ENCODE assay signal across 2 cellular contexts in the genomic region with DNA sequence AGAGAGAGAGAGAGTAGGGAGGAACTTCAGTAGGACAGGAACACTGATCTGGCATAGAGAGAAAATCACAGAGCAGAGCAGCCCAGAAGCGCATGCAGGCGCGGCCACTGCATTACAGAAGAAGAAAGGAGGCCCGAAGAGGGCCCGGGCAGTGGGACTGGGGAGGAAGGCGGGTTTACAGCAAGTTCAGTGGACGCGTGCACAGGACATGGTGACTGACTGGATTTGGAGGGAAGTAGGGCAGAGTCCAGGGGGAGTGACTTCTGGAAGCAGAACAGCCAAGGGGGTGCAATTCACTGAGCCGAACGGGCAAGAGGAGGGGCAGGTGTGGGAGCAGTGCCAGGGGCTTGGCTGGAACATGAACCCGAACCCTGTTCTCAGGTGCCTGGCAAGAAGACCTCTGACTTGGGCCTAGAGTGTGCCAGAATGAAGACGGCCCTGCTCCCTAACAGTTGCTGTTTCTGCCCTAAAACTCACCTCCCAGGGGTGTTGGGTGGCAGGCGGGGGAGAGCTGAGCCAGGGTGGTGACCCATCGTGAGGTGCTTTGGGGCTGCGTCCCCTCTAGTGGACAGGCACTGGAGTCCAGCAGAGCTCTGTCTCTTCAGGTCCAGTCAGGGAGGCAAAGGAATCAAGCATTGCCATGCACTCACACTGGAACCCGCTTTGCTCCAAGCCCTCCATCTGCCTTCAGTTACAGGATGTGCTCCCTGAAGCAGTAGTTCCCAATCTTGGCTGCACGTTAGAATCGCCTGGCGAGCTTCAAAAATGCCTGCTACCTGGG.
A peak's percentile ranks its signal among the peaks of the same experiment; 100 is the strongest.
TF ChIP-seq lines count a peak whose summit lies in the region.

No MANE protein-coding gene starts in this region.

TF ChIP-seq in GM23338, 12 proteins besides CTCF, POLR2A, EP300 and RAD21 (continued from another document):
- TF ChIP-seq, protein P1, sequence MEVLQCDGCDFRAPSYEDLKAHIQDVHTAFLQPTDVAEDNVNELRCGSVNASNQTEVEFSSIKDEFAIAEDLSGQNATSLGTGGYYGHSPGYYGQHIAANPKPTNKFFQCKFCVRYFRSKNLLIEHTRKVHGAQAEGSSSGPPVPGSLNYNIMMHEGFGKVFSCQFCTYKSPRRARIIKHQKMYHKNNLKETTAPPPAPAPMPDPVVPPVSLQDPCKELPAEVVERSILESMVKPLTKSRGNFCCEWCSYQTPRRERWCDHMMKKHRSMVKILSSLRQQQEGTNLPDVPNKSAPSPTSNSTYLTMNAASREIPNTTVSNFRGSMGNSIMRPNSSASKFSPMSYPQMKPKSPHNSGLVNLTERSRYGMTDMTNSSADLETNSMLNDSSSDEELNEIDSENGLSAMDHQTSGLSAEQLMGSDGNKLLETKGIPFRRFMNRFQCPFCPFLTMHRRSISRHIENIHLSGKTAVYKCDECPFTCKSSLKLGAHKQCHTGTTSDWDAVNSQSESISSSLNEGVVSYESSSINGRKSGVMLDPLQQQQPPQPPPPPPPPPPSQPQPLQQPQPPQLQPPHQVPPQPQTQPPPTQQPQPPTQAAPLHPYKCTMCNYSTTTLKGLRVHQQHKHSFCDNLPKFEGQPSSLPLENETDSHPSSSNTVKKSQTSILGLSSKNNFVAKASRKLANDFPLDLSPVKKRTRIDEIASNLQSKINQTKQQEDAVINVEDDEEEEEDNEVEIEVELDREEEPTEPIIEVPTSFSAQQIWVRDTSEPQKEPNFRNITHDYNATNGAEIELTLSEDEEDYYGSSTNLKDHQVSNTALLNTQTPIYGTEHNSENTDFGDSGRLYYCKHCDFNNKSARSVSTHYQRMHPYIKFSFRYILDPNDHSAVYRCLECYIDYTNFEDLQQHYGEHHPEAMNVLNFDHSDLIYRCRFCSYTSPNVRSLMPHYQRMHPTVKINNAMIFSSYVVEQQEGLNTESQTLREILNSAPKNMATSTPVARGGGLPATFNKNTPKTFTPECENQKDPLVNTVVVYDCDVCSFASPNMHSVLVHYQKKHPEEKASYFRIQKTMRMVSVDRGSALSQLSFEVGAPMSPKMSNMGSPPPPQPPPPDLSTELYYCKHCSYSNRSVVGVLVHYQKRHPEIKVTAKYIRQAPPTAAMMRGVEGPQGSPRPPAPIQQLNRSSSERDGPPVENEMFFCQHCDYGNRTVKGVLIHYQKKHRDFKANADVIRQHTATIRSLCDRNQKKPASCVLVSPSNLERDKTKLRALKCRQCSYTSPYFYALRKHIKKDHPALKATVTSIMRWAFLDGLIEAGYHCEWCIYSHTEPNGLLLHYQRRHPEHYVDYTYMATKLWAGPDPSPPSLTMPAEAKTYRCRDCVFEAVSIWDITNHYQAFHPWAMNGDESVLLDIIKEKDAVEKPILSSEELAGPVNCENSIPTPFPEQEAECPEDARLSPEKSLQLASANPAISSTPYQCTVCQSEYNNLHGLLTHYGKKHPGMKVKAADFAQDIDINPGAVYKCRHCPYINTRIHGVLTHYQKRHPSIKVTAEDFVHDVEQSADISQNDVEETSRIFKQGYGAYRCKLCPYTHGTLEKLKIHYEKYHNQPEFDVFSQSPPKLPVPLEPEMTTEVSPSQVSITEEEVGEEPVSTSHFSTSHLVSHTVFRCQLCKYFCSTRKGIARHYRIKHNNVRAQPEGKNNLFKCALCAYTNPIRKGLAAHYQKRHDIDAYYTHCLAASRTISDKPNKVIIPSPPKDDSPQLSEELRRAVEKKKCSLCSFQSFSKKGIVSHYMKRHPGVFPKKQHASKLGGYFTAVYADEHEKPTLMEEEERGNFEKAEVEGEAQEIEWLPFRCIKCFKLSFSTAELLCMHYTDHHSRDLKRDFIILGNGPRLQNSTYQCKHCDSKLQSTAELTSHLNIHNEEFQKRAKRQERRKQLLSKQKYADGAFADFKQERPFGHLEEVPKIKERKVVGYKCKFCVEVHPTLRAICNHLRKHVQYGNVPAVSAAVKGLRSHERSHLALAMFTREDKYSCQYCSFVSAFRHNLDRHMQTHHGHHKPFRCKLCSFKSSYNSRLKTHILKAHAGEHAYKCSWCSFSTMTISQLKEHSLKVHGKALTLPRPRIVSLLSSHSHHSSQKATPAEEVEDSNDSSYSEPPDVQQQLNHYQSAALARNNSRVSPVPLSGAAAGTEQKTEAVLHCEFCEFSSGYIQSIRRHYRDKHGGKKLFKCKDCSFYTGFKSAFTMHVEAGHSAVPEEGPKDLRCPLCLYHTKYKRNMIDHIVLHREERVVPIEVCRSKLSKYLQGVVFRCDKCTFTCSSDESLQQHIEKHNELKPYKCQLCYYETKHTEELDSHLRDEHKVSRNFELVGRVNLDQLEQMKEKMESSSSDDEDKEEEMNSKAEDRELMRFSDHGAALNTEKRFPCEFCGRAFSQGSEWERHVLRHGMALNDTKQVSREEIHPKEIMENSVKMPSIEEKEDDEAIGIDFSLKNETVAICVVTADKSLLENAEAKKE (CRISPR knock-in tag; IDR thresholded peaks at IDR 0.05) = no peak
- TF ChIP-seq JUNB (IDR thresholded peaks at IDR 0.05; ENCODE audit: unreplicated experiment) (no peak), POLR2AphosphoS5 (IDR thresholded peaks at IDR 0.05; ENCODE audit: low read depth) (no peak), CREB1 (CRISPR knock-in tag; IDR thresholded peaks at IDR 0.05; ENCODE audit: low read depth) (no peak), STAT1 (IDR thresholded peaks at IDR 0.05; ENCODE audit: unreplicated experiment) (no peak), ZNF331 (CRISPR knock-in tag; IDR thresholded peaks at IDR 0.05; ENCODE audit: low read depth) (no peak), NANOG (IDR thresholded peaks at IDR 0.05; ENCODE audit: borderline replicate concordance) (no peak)
- TF ChIP-seq, protein P2, sequence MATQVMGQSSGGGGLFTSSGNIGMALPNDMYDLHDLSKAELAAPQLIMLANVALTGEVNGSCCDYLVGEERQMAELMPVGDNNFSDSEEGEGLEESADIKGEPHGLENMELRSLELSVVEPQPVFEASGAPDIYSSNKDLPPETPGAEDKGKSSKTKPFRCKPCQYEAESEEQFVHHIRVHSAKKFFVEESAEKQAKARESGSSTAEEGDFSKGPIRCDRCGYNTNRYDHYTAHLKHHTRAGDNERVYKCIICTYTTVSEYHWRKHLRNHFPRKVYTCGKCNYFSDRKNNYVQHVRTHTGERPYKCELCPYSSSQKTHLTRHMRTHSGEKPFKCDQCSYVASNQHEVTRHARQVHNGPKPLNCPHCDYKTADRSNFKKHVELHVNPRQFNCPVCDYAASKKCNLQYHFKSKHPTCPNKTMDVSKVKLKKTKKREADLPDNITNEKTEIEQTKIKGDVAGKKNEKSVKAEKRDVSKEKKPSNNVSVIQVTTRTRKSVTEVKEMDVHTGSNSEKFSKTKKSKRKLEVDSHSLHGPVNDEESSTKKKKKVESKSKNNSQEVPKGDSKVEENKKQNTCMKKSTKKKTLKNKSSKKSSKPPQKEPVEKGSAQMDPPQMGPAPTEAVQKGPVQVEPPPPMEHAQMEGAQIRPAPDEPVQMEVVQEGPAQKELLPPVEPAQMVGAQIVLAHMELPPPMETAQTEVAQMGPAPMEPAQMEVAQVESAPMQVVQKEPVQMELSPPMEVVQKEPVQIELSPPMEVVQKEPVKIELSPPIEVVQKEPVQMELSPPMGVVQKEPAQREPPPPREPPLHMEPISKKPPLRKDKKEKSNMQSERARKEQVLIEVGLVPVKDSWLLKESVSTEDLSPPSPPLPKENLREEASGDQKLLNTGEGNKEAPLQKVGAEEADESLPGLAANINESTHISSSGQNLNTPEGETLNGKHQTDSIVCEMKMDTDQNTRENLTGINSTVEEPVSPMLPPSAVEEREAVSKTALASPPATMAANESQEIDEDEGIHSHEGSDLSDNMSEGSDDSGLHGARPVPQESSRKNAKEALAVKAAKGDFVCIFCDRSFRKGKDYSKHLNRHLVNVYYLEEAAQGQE (IDR thresholded peaks at IDR 0.05; ENCODE audit: unreplicated experiment) = no peak
TF ChIP-seq in GM23338: peak in this region for 0.

TF ChIP-seq in liver, 16 proteins besides CTCF, POLR2A, EP300 and RAD21 (continued from another document):
- TF ChIP-seq, protein P3, sequence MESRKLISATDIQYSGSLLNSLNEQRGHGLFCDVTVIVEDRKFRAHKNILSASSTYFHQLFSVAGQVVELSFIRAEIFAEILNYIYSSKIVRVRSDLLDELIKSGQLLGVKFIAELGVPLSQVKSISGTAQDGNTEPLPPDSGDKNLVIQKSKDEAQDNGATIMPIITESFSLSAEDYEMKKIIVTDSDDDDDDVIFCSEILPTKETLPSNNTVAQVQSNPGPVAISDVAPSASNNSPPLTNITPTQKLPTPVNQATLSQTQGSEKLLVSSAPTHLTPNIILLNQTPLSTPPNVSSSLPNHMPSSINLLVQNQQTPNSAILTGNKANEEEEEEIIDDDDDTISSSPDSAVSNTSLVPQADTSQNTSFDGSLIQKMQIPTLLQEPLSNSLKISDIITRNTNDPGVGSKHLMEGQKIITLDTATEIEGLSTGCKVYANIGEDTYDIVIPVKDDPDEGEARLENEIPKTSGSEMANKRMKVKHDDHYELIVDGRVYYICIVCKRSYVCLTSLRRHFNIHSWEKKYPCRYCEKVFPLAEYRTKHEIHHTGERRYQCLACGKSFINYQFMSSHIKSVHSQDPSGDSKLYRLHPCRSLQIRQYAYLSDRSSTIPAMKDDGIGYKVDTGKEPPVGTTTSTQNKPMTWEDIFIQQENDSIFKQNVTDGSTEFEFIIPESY (IDR thresholded peaks at IDR 0.05) = no peak
- TF ChIP-seq RXRA (IDR thresholded peaks at IDR 0.05) (peak; percentile 95 to 96), JUND (IDR thresholded peaks at IDR 0.05) (peak in 1 of 2 donors; percentile 55), SP1 (IDR thresholded peaks at IDR 0.05) (peak; percentile 95), FOXA2 (IDR thresholded peaks at IDR 0.05) (no peak), YY1 (IDR thresholded peaks at IDR 0.05) (peak; percentile 14), FOXA1 (IDR thresholded peaks at IDR 0.05) (peak; percentile 30), TAF1 (conservative IDR thresholded peaks at IDR 0.05) (no peak)
- TF ChIP-seq, protein P2 (IDR thresholded peaks at IDR 0.05) = peak; percentile 12
